1 cellular context compared by ENCODE assay signal in genomic region chr17:17827826-17828621, GRCh38.
TF ChIP-seq lines count a peak whose summit lies in the region.

No MANE protein-coding gene starts in this region.

TF ChIP-seq in HepG2, 621 proteins besides CTCF, POLR2A, EP300 and RAD21:
- no peak for TF ChIP-seq CCAR2 (optimal IDR thresholded peaks at IDR 0.05; ENCODE audit: low read depth, low read length)
- TF ChIP-seq, protein P1, sequence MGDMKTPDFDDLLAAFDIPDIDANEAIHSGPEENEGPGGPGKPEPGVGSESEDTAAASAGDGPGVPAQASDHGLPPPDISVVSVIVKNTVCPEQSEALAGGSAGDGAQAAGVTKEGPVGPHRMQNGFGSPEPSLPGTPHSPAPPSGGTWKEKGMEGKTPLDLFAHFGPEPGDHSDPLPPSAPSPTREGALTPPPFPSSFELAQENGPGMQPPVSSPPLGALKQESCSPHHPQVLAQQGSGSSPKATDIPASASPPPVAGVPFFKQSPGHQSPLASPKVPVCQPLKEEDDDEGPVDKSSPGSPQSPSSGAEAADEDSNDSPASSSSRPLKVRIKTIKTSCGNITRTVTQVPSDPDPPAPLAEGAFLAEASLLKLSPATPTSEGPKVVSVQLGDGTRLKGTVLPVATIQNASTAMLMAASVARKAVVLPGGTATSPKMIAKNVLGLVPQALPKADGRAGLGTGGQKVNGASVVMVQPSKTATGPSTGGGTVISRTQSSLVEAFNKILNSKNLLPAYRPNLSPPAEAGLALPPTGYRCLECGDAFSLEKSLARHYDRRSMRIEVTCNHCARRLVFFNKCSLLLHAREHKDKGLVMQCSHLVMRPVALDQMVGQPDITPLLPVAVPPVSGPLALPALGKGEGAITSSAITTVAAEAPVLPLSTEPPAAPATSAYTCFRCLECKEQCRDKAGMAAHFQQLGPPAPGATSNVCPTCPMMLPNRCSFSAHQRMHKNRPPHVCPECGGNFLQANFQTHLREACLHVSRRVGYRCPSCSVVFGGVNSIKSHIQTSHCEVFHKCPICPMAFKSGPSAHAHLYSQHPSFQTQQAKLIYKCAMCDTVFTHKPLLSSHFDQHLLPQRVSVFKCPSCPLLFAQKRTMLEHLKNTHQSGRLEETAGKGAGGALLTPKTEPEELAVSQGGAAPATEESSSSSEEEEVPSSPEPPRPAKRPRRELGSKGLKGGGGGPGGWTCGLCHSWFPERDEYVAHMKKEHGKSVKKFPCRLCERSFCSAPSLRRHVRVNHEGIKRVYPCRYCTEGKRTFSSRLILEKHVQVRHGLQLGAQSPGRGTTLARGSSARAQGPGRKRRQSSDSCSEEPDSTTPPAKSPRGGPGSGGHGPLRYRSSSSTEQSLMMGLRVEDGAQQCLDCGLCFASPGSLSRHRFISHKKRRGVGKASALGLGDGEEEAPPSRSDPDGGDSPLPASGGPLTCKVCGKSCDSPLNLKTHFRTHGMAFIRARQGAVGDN (CRISPR knock-in tag; IDR thresholded peaks at IDR 0.05) = 0 out of 2 replicates have a peak, but pooled peaks have one; percentile 12
- no peak for TF ChIP-seq HCFC1 (IDR thresholded peaks at IDR 0.05; ENCODE audit: low read depth, low read length)
- TF ChIP-seq AGO2 (optimal IDR thresholded peaks at IDR 0.05; ENCODE audit: low read depth, low read length) = peak; percentile 33
- TF ChIP-seq SP4 (CRISPR knock-in tag; IDR thresholded peaks at IDR 0.05) = 0 out of 2 replicates have a peak, but pooled peaks have one; percentile 19
TF ChIP-seq in HepG2: peak in this region for 3.
